ENCODE assay signal across 8 cellular contexts in genomic region chrX:80578518-80579105, GRCh38.
DNase-seq lines count a peak whose midpoint lies in the region; ATAC-seq and TF ChIP-seq lines count a peak whose summit lies in the region.

No MANE protein-coding gene starts in this region.

- peaks cover 15% of the 10 kb centered on the region for H3K27me3 ChIP-seq in WERI-Rb-1 (ENCODE audit: insufficient read depth, low read depth, severe bottlenecking)
- no peaks in the 10 kb centered on the region for H3K27me3 ChIP-seq in left lung

- no peaks in the 10 kb centered on the region for H3K4me1 Mint-ChIP-seq in activated T-cell treated with anti-CD3 and anti-CD28 coated beads, Interleukin-2, amount 50 U/mL, for 72 hours (ENCODE audit: low read depth)

- intact Hi-C loops in left lung (cut with DNase I), result no loop called here
- intact Hi-C loops in posterior vena cava (cut with DNase I), result loop anchor here in 1 of 2 donors (5.0 kb wide), 1 partner anchor 296 kb away; no protein-coding TSS in a partner anchor

- peaks cover 27% of the 10 kb centered on the region for H3K27me3 Mint-ChIP-seq in activated T-cell treated with anti-CD3 and anti-CD28 coated beads, Interleukin-2, amount 50 U/mL, for 72 hours (ENCODE audit: low read depth)

- no peaks in the 10 kb centered on the region for H3K4me1 ChIP-seq in left lung

- H3K27ac ChIP-seq in WERI-Rb-1 (no peak overlapping the region), left lung (no peak overlapping the region)

- peak; percentile 15 for DNase-seq in NCI-H510A treated with DMSO at 0.1 percent for 48 hours (lab: John Stamatoyannopoulos, UW)
- no peak for DNase-seq in NCI-H510A (lab: John Stamatoyannopoulos, UW)
- DNase-seq in WERI-Rb-1, result no peak
- DNase-seq in left lung, result no peak
- no peak for DNase-seq in posterior vena cava (ENCODE audit: low spot score)
- DNase-seq in activated T-cell treated with anti-CD3 and anti-CD28 coated beads, Interleukin-2, amount 50 U/mL, for 72 hours, result no peak

- H3K4me3 ChIP-seq in WERI-Rb-1 (ENCODE audit: low read depth, low read length) (no peak overlapping the region), left lung (no peak overlapping the region)

- H3K4me3 Mint-ChIP-seq in activated T-cell treated with anti-CD3 and anti-CD28 coated beads, Interleukin-2, amount 50 U/mL, for 72 hours, result no peak overlapping the region

- H3K36me3 Mint-ChIP-seq in activated T-cell treated with anti-CD3 and anti-CD28 coated beads, Interleukin-2, amount 50 U/mL, for 72 hours (ENCODE audit: insufficient read depth in 2 of 2), result no peaks in the 10 kb centered on the region

- H3K9me3 Mint-ChIP-seq in activated T-cell treated with anti-CD3 and anti-CD28 coated beads, Interleukin-2, amount 50 U/mL, for 72 hours, result peaks cover 0 to 2% of the 10 kb centered on the region in 2 donors

- TF ChIP-seq CTCF in WERI-Rb-1 (IDR thresholded peaks at IDR 0.05; ENCODE audit: low read depth, low read length) (peak; percentile 46), left lung (IDR thresholded peaks at IDR 0.05) (peak; percentile 15 to 45)

- H3K9me3 ChIP-seq in WERI-Rb-1 (ENCODE audit: severe bottlenecking), result no peaks in the 10 kb centered on the region
- no peaks in the 10 kb centered on the region for H3K9me3 ChIP-seq in left lung

- H3K36me3 ChIP-seq in WERI-Rb-1 (no peaks in the 10 kb centered on the region), left lung (no peaks in the 10 kb centered on the region)

- no peak overlapping the region for H3K27ac Mint-ChIP-seq in activated T-cell treated with anti-CD3 and anti-CD28 coated beads, Interleukin-2, amount 50 U/mL, for 72 hours

- ATAC-seq in HG03378 (IDR thresholded peaks at IDR 0.05; ENCODE audit: unreplicated experiment) (peak; percentile 81), left lung (peak; percentile 65), HG02588 (IDR thresholded peaks at IDR 0.05; ENCODE audit: unreplicated experiment) (no peak)
- ATAC-seq in activated T-cell treated with anti-CD3 and anti-CD28 coated beads, Interleukin-2, amount 50 U/mL, for 72 hours (replicated peaks in 1 of 2), result no peak

Comparison
In these comparisons a context has a peak if more than half of its experiments do, and no peak if none do; other contexts are left out.
1. ATAC-seq: peak in HG03378 (single experiment) and left lung (single experiment); none in activated T-cell treated with anti-CD3 and anti-CD28 coated beads, Interleukin-2, amount 50 U/mL, for 72 hours (0 of 2) and HG02588 (single experiment).